1 cellular context compared by ENCODE assay signal in genomic region chr9:115035872-115036612, GRCh38.
TF ChIP-seq lines count a peak whose summit lies in the region.

No MANE protein-coding gene starts in this region.

TF ChIP-seq in K562, 482 proteins besides CTCF, POLR2A, EP300 and RAD21 (continued from another document):
- TF ChIP-seq GABPA (tag; conservative IDR thresholded peaks at IDR 0.05; ENCODE audit: low read depth), result peak; percentile 51; the same call in 1 of the 2 replicates
- peak; percentile 72 for TF ChIP-seq ZNF589 (CRISPR knock-in tag; IDR thresholded peaks at IDR 0.05; ENCODE audit: low read depth)
- peak; percentile 25; the same call in 1 of the 2 replicates for TF ChIP-seq SPI1 (IDR thresholded peaks at IDR 0.05; ENCODE audit: borderline replicate concordance, low read depth, low read length)
- TF ChIP-seq E4F1 (CRISPR knock-in tag; IDR thresholded peaks at IDR 0.05; ENCODE audit: borderline replicate concordance), result no peak
- TF ChIP-seq NCOA6 (IDR thresholded peaks at IDR 0.05), result no peak
- TF ChIP-seq RCOR1 (IDR thresholded peaks at IDR 0.05; ENCODE audit: borderline replicate concordance in 1 of 2, low read depth in 2 of 2, low read length in 2 of 2), result 0 out of 4 replicates have a peak, but pooled peaks of 1 of the 2 experiments have one; percentile 3
- peak in 1 of 2 experiments; percentile 81; a peak in 2 of 4 replicates for TF ChIP-seq TRIM24 (IDR thresholded peaks at IDR 0.05)
- peak; percentile 51; the same call in 1 of the 2 replicates for TF ChIP-seq CTBP1 (IDR thresholded peaks at IDR 0.05; ENCODE audit: borderline replicate concordance)
- no peak for TF ChIP-seq KDM1A (IDR thresholded peaks at IDR 0.05)
- TF ChIP-seq KAT7 (CRISPR knock-in tag; IDR thresholded peaks at IDR 0.05; ENCODE audit: borderline replicate concordance), result no peak
- peak; percentile 30 for TF ChIP-seq FOSL1 (tag; conservative IDR thresholded peaks at IDR 0.05)
- no peak for TF ChIP-seq NR2C1 (IDR thresholded peaks at IDR 0.05)
- TF ChIP-seq NR2C1 (tag; IDR thresholded peaks at IDR 0.05), result peak; percentile 6; the same call in 1 of the 2 replicates
- peak; percentile 70; the same call in 1 of the 2 replicates for TF ChIP-seq ATF3 (IDR thresholded peaks at IDR 0.05)
- TF ChIP-seq ATF3 (CRISPR knock-in tag; conservative IDR thresholded peaks at IDR 0.05), result no peak
- peak; percentile 44; the same call in 1 of the 2 replicates for TF ChIP-seq CEBPG (CRISPR knock-in tag; IDR thresholded peaks at IDR 0.05)
- peak; percentile 77 to 92 for TF ChIP-seq CEBPG (tag; conservative IDR thresholded peaks at IDR 0.05 in 1 of 2, IDR thresholded peaks at IDR 0.05 in 1 of 2)
- peak; percentile 36; the same call in 1 of the 2 replicates for TF ChIP-seq ESRRA (IDR thresholded peaks at IDR 0.05; ENCODE audit: borderline replicate concordance, low read depth)
- no peak for TF ChIP-seq RBM25 (IDR thresholded peaks at IDR 0.05; ENCODE audit: low read depth, low read length, severe bottlenecking)
- no peak for TF ChIP-seq MCM3 (IDR thresholded peaks at IDR 0.05)
- TF ChIP-seq SRF (CRISPR knock-in tag; IDR thresholded peaks at IDR 0.05), result no peak
